Comparison of ENCODE assay signal across 1 cellular context in genomic region chr12:96828169-96828789, GRCh38.
TF ChIP-seq lines count a peak whose summit lies in the region.

No MANE protein-coding gene starts in this region.

TF ChIP-seq in HepG2, 621 proteins besides CTCF, POLR2A, EP300 and RAD21:
- no peak for TF ChIP-seq MLLT10 (CRISPR knock-in tag; IDR thresholded peaks at IDR 0.05)
- TF ChIP-seq ZNF552 (CRISPR knock-in tag; IDR thresholded peaks at IDR 0.05; ENCODE audit: borderline replicate concordance) = no peak
- TF ChIP-seq ZNF616 (CRISPR knock-in tag; IDR thresholded peaks at IDR 0.05; ENCODE audit: low read depth) = no peak
- no peak for TF ChIP-seq ZNF138 (CRISPR knock-in tag; IDR thresholded peaks at IDR 0.05; ENCODE audit: low read depth)
- TF ChIP-seq DMAP1 (CRISPR knock-in tag; IDR thresholded peaks at IDR 0.05) = no peak
- no peak for TF ChIP-seq ATRX (CRISPR knock-in tag; IDR thresholded peaks at IDR 0.05; ENCODE audit: borderline replicate concordance)
- no peak for TF ChIP-seq KMT2A (CRISPR knock-in tag; IDR thresholded peaks at IDR 0.05)
- no peak for TF ChIP-seq ATF7-NPFF (CRISPR knock-in tag; IDR thresholded peaks at IDR 0.05; ENCODE audit: low read depth)
- no peak for TF ChIP-seq ZMYM2 (CRISPR knock-in tag; IDR thresholded peaks at IDR 0.05)
